ENCODE assay signal across 8 cellular contexts in genomic region chr10:3935141-3935540, GRCh38.
A peak's percentile ranks its signal among the peaks of the same experiment; 100 is the strongest.
DNase-seq lines count a peak whose midpoint lies in the region; ATAC-seq lines count a peak whose summit lies in the region.

No MANE protein-coding gene starts in this region.

- H3K4me3 ChIP-seq in BLaER1 (peak overlapping the region; percentile 11), H7 (ENCODE audit: insufficient read depth, low read depth, low read length) (no peak overlapping the region)

- H3K4me1 ChIP-seq in BLaER1 = peaks cover 26% of the 10 kb centered on the region

- H4K20me1 ChIP-seq in BLaER1 = no peaks in the 10 kb centered on the region

- peaks cover 14% of the 10 kb centered on the region; the same call in 1 of the 2 replicates for H3K9me3 ChIP-seq in BLaER1

- H3K36me3 ChIP-seq in BLaER1 = no peaks in the 10 kb centered on the region
- H3K36me3 ChIP-seq in H7 (replicated peaks; ENCODE audit: control insufficient read depth, insufficient read depth, low read length) = no peaks in the 10 kb centered on the region

- H3K4me2 ChIP-seq in BLaER1 = peak overlapping the region; percentile 77

- H3K27me3 ChIP-seq in BLaER1 (no peaks in the 10 kb centered on the region), layer of hippocampus (ENCODE audit: control insufficient read depth, insufficient read depth, low read length) (no peaks in the 10 kb centered on the region), H7 (ENCODE audit: control insufficient read depth, insufficient read depth, low read length) (no peaks in the 10 kb centered on the region)

- H3K9ac ChIP-seq in BLaER1 = peak overlapping the region; percentile 52; the same call in 1 of the 2 replicates

- peak overlapping the region; percentile 54 for H3K27ac ChIP-seq in BLaER1
- H3K27ac ChIP-seq in layer of hippocampus (ENCODE audit: low read depth, low read length) = peak overlapping the region; percentile 36

- peak; percentile 97 for ATAC-seq in GM21390 (IDR thresholded peaks at IDR 0.05; ENCODE audit: unreplicated experiment)

- peak; percentile 15 for DNase-seq in LoVo (ENCODE audit: low spot score)
- peak; percentile 1 for DNase-seq in activated naive CD8-positive, alpha-beta T cell treated with anti-CD3 and anti-CD28 coated beads, Interleukin-2, amount 50 U/mL, for 16 hours (ENCODE audit: low read depth, low spot score)
- DNase-seq in stimulated activated CD8-positive, alpha-beta memory T cell treated with anti-CD3 and anti-CD28 coated beads, Interleukin-15, amount 100 ng/mL, for 48 hours (ENCODE audit: low read depth in 2 of 2) = peak; percentile 73 to 78
- no peak for DNase-seq in H7
- DNase-seq in NCI-H2227 (lab: John Stamatoyannopoulos, UW; ENCODE audit: unreplicated experiment) = no peak

Comparison
In these comparisons a context has a peak if more than half of its experiments do, and no peak if none do; other contexts are left out.
1. DNase-seq: peak in LoVo (single experiment), activated naive CD8-positive, alpha-beta T cell treated with anti-CD3 and anti-CD28 coated beads, Interleukin-2, amount 50 U/mL, for 16 hours (single experiment) and stimulated activated CD8-positive, alpha-beta memory T cell treated with anti-CD3 and anti-CD28 coated beads, Interleukin-15, amount 100 ng/mL, for 48 hours (2 of 2); none in H7 (single experiment) and NCI-H2227 (single experiment).